In genomic region chr21:35256468-35256988, GRCh38 we compare ENCODE assay signal across 8 cellular contexts.
A peak's percentile ranks its signal among the peaks of the same experiment; 100 is the strongest.
DNase-seq lines count a peak whose midpoint lies in the region; ATAC-seq and TF ChIP-seq lines count a peak whose summit lies in the region.

No MANE protein-coding gene starts in this region.

- H3K4me3 ChIP-seq in adrenal gland = peak overlapping the region in 1 of 4 donors; percentile 1
- H3K4me3 ChIP-seq in left ventricle myocardium inferior = peak overlapping the region; percentile 39
- H3K4me3 ChIP-seq in retinal pigment epithelial cell (ENCODE audit: low read length) = peak overlapping the region; percentile 36
- no peak overlapping the region for H3K4me3 ChIP-seq in effector memory CD4-positive, alpha-beta T cell (ENCODE audit: insufficient read depth, low read depth, low read length, poor library complexity, severe bottlenecking)

- TF ChIP-seq CTCF in adrenal gland (IDR thresholded peaks at IDR 0.05) (no peak), left ventricle myocardium inferior (IDR thresholded peaks at IDR 0.05; ENCODE audit: borderline replicate concordance) (no peak), retinal pigment epithelial cell (conservative IDR thresholded peaks at IDR 0.05; ENCODE audit: low read depth, low read length) (no peak)

- H3K9me3 ChIP-seq in adrenal gland (replicated peaks in 1 of 3) (no peaks in the 10 kb centered on the region), left ventricle myocardium inferior (replicated peaks) (peaks cover 13% of the 10 kb centered on the region)
- no peaks in the 10 kb centered on the region for H3K9me3 ChIP-seq in effector memory CD4-positive, alpha-beta T cell (ENCODE audit: control insufficient read depth, low read length)

- peak overlapping the region in 4 of 5 donors; percentile 50 to 84 (median 76) for H3K27ac ChIP-seq in adrenal gland
- H3K27ac ChIP-seq in left ventricle myocardium inferior (replicated peaks) = peak overlapping the region; percentile 69
- no peak overlapping the region for H3K27ac ChIP-seq in effector memory CD4-positive, alpha-beta T cell (ENCODE audit: insufficient read depth, low read length, poor library complexity, severe bottlenecking)

- TF ChIP-seq POLR2A in adrenal gland (IDR thresholded peaks at IDR 0.05) = peak in 1 of 2 donors; percentile 65

- H3K4me1 ChIP-seq in adrenal gland (replicated peaks in 1 of 2) (peaks cover 0 to 21% of the 10 kb centered on the region in 2 donors), left ventricle myocardium inferior (peaks cover 21% of the 10 kb centered on the region)
- H3K4me1 ChIP-seq in effector memory CD4-positive, alpha-beta T cell (ENCODE audit: control insufficient read depth, insufficient read depth, low read length, poor library complexity, severe bottlenecking) = no peaks in the 10 kb centered on the region

- H3K36me3 ChIP-seq in adrenal gland (replicated peaks in 1 of 2) (no peaks in the 10 kb centered on the region), left ventricle myocardium inferior (no peaks in the 10 kb centered on the region)
- no peaks in the 10 kb centered on the region for H3K36me3 ChIP-seq in effector memory CD4-positive, alpha-beta T cell (ENCODE audit: control insufficient read depth, insufficient read depth, low read length)

- DNase-seq in COLO668 (lab: John Stamatoyannopoulos, UW; ENCODE audit: unreplicated experiment) = peak; percentile 53
- peak; percentile 40 for DNase-seq in NCI-H1436 (lab: John Stamatoyannopoulos, UW)
- DNase-seq in adrenal gland = peak; percentile 85 to 96 (median 95)
- DNase-seq in left ventricle myocardium inferior = peak; percentile 81
- DNase-seq in retinal pigment epithelial cell (ENCODE audit: low read depth) = peak; percentile 99
- no peak for DNase-seq in effector memory CD4-positive, alpha-beta T cell
- DNase-seq in NCI-H526 (lab: John Stamatoyannopoulos, UW) = no peak

- ATAC-seq in GM21529 (IDR thresholded peaks at IDR 0.05; ENCODE audit: unreplicated experiment) = no peak

- intact Hi-C loops in adrenal gland (cut with DNase I) (no loop called here), left ventricle myocardium inferior (cut with micrococcal nuclease) (no loop called here)

- H3K27me3 ChIP-seq in adrenal gland (no peaks in the 10 kb centered on the region), left ventricle myocardium inferior (ENCODE audit: low read depth) (no peaks in the 10 kb centered on the region)
- H3K27me3 ChIP-seq in effector memory CD4-positive, alpha-beta T cell (replicated peaks; ENCODE audit: control insufficient read depth, insufficient read depth, low read length, poor library complexity, severe bottlenecking) = no peaks in the 10 kb centered on the region

- WGBS in adrenal gland, 4 donors = 18 to 31% (median 21%) methylated on average over 10 of the region's 10 CpGs

Comparison
In these comparisons a context has a peak if more than half of its experiments do, and no peak if none do; other contexts are left out.
1. DNase-seq: peak in COLO668 (single experiment), NCI-H1436 (single experiment), adrenal gland (7 of 7), left ventricle myocardium inferior (single experiment) and retinal pigment epithelial cell (single experiment); none in effector memory CD4-positive, alpha-beta T cell (0 of 3) and NCI-H526 (0 of 2).